14 cellular contexts compared by ENCODE assay signal in the genomic region with DNA sequence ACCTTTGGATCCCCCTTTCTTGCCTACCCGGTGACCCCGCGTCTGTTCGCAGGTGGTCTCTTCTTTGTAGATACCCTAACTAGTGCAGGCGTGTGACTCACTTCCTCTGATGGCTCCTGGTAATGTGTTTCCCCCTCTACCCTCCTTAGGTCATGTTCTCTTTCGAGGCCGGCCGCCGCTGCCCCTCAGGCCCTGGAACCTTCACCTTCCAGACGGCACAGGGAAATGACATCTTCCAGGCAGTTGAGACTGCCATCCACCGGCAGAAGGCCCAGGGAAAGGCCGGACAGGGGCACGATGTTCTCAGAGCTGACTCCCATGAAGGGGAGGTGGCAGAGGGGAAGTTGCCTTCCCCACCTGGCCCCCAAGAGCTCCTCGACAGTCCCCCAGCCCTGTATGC. TPM values are rescaled to one million over a fixed set of nuclear protein-coding genes. Genes with fewer than 3 reads are reported as not detected.
DNase-seq lines count a peak whose midpoint lies in the region; ATAC-seq, FAIRE-seq and TF ChIP-seq lines count a peak whose summit lies in the region.
"Had no signal": no experiment of that assay in that cellular context is flagged by ENCODE, and none has a peak within 500 bp of the region (broad histone marks: within the 10 kb centered on the region; RNA-seq: fewer than 3 reads in every experiment).

No MANE protein-coding gene starts in this region.

- CTCF ChIA-PET in HepG2 (lab: Yijun Ruan, JAX; ENCODE audit: low intra/inter-chr PET ratio, low total read pairs) = no interaction called here
- CTCF ChIA-PET in naive thymus-derived CD4-positive, alpha-beta T cell (lab: Charles Lee) = interaction anchor here (0.7 to 2.0 kb wide), 2 partner anchors 32 to 73 kb away, joined by 3 to 5 read pairs; partner anchors contain the start of genes CCDC142 and TTC31

- H3K27me3 ChIP-seq in HepG2 (ENCODE audit: control insufficient read depth in 1 of 2, insufficient read depth in 2 of 2, low read length in 2 of 2) (peaks cover 6 to 31% of the 10 kb centered on the region in 2 experiments; a peak in 4 of 5 replicates), right lobe of liver (no peaks in the 10 kb centered on the region)
- no peaks in the 10 kb centered on the region for H3K27me3 ChIP-seq in naive thymus-derived CD4-positive, alpha-beta T cell (ENCODE audit: control insufficient read depth in 2 of 2, insufficient read depth in 2 of 2, low read length in 2 of 2)
- H3K27me3 ChIP-seq: body of pancreas, MG63 had no signal

- H3K27ac ChIP-seq in HepG2 (ENCODE audit: extremely low read length, insufficient read depth, low read length) (no peak overlapping the region), right lobe of liver (peak overlapping the region in 1 of 3 donors; percentile 43)
- H3K27ac ChIP-seq in naive thymus-derived CD4-positive, alpha-beta T cell (ENCODE audit: low read depth, low read length) = no peak overlapping the region
- H3K27ac ChIP-seq: epithelial cell of prostate had no signal

- no peak for TF ChIP-seq CTCF in HepG2 (CRISPR knock-in tag; IDR thresholded peaks at IDR 0.05)
- no peak for TF ChIP-seq CTCF in right lobe of liver (IDR thresholded peaks at IDR 0.05)

- POLR2A ChIA-PET in HepG2 (lab: Yijun Ruan, JAX) = no interaction called here
- POLR2A ChIA-PET in naive thymus-derived CD4-positive, alpha-beta T cell (lab: Charles Lee) = interaction anchor here (1.0 kb wide), 1 partner anchor 18 kb away, joined by 4 read pairs; no protein-coding TSS in a partner anchor

- H4K20me1 ChIP-seq in HepG2 (ENCODE audit: insufficient read depth, low read length) = no peaks in the 10 kb centered on the region

- peak overlapping the region; percentile 97 for H3K4me3 Mint-ChIP-seq in activated T-helper 2 cell treated with anti-CD3 and anti-CD28 coated beads, Interferon-gamma antibody, Interleukin-2, Interleukin-4, amounts not matched to agents 10 μg/mL and 5 μg/mL and 100 μg/mL, durations not matched to agents 14 hours and 24 hours and 36 hours (ENCODE audit: low read depth)
- H3K4me3 Mint-ChIP-seq in naive thymus-derived CD4-positive, alpha-beta T cell = peak overlapping the region; percentile 59 to 96 (median 92)

- peaks cover 30% of the 10 kb centered on the region for H3K4me1 Mint-ChIP-seq in activated T-helper 2 cell treated with anti-CD3 and anti-CD28 coated beads, Interferon-gamma antibody, Interleukin-2, Interleukin-4, amounts not matched to agents 10 μg/mL and 5 μg/mL and 100 μg/mL, durations not matched to agents 14 hours and 24 hours and 36 hours (ENCODE audit: low read depth)
- H3K4me1 Mint-ChIP-seq in naive thymus-derived CD4-positive, alpha-beta T cell = peaks cover 9 to 35% (median 18%) of the 10 kb centered on the region in 7 donors

- no peak overlapping the region for H3K4me2 ChIP-seq in HepG2 (ENCODE audit: low read depth, low read length)

- in situ Hi-C loops in HepG2 (cut with HindIII; ENCODE audit: extremely low pct_ligation_motif_present, low pct_unique_long_range_greater_than_20kb) = no loop called here

- no TSS peak for BruUV-seq in HepG2 (replicated peaks; lab: Mats Ljungman, UMichigan)

- no peak overlapping the region for H3K9ac ChIP-seq in HepG2 (ENCODE audit: insufficient read depth, low read depth, low read length)

- ATAC-seq in HepG2 (no peak), right lobe of liver (no peak), Right ventricle myocardium inferior (no peak), HG03520 (IDR thresholded peaks at IDR 0.05; ENCODE audit: unreplicated experiment) (no peak)
- ATAC-seq in naive thymus-derived CD4-positive, alpha-beta T cell = no peak
- ATAC-seq: body of pancreas had no signal

- 54% methylated on average over 14 of the region's 14 CpGs for WGBS in HepG2 (ENCODE audit: low lambda C conversion rate)
- WGBS in right lobe of liver (ENCODE audit: insufficient coverage, low coverage, low lambda C conversion rate, missing lambda C conversion rate) = 74% methylated on average over 6 of the region's 14 CpGs

- no peak for TF ChIP-seq RAD21 in HepG2 (CRISPR knock-in tag; IDR thresholded peaks at IDR 0.05)

- no peaks in the 10 kb centered on the region for H3K27me3 Mint-ChIP-seq in activated T-helper 2 cell treated with anti-CD3 and anti-CD28 coated beads, Interferon-gamma antibody, Interleukin-2, Interleukin-4, amounts not matched to agents 10 μg/mL and 5 μg/mL and 100 μg/mL, durations not matched to agents 14 hours and 24 hours and 36 hours (ENCODE audit: low read depth)
- H3K27me3 Mint-ChIP-seq in naive thymus-derived CD4-positive, alpha-beta T cell = peaks cover 4 to 15% (median 6%) of the 10 kb centered on the region in 5 donors

- intact Hi-C loops in HepG2 (cut with micrococcal nuclease; ENCODE audit: unreplicated experiment) (no loop called here), right lobe of liver (cut with DNase I) (no loop called here), Right ventricle myocardium inferior (cut with DNase I) (no loop called here)
- intact Hi-C loops in activated T-helper 2 cell treated with anti-CD3 and anti-CD28 coated beads, Interferon-gamma antibody, Interleukin-2, Interleukin-4, amounts not matched to agents 10 μg/mL and 5 μg/mL and 100 μg/mL, durations not matched to agents 14 hours and 24 hours and 36 hours (cut with micrococcal nuclease) = no loop called here
- intact Hi-C loops in naive thymus-derived CD4-positive, alpha-beta T cell (cut with micrococcal nuclease) = loop anchor here in 1 of 2 donors (10.0 kb wide), 1 partner anchor 1171 kb away; the partner anchor contains the start of gene ALMS1

- TF ChIP-seq EP300 in HepG2 (IDR thresholded peaks at IDR 0.05; ENCODE audit: low read depth in 2 of 2, low read length in 2 of 2) = no peak
- TF ChIP-seq EP300 in HepG2 (CRISPR knock-in tag; IDR thresholded peaks at IDR 0.05; ENCODE audit: borderline replicate concordance) = no peak

- no peaks in the 10 kb centered on the region for H3K9me3 ChIP-seq in HepG2 (ENCODE audit: low read length)
- H3K9me3 ChIP-seq in right lobe of liver = no peaks in the 10 kb centered on the region
- no peaks in the 10 kb centered on the region for H3K9me3 ChIP-seq in naive thymus-derived CD4-positive, alpha-beta T cell (ENCODE audit: control insufficient read depth in 2 of 3, low read length in 3 of 3)
- H3K9me3 ChIP-seq: body of pancreas, MG63 had no signal

- no peak for DNase-seq in HepG2 (ENCODE audit: low spot score)
- no peak for DNase-seq in right lobe of liver
- DNase-seq in activated T-helper 2 cell treated with anti-CD3 and anti-CD28 coated beads, Interferon-gamma antibody, Interleukin-2, Interleukin-4, amounts not matched to agents 10 μg/mL and 5 μg/mL and 100 μg/mL, durations not matched to agents 14 hours and 24 hours and 36 hours (ENCODE audit: low spot score) = no peak
- no peak for DNase-seq in naive thymus-derived CD4-positive, alpha-beta T cell
- no peak for DNase-seq in NCI-H345 treated with DMSO at 0.1 percent for 48 hours (lab: John Stamatoyannopoulos, UW; ENCODE audit: unreplicated experiment)
- DNase-seq in glomerular visceral epithelial cell (ENCODE audit: extremely low spot score) = no peak
- no peak for DNase-seq in Right ventricle myocardium inferior (ENCODE audit: missing footprints)
- DNase-seq: activated CD4-positive, alpha-beta T cell treated with anti-CD3 and anti-CD28 coated beads, Interleukin-2, amount 50 U/mL, for 48 hours; MG63; NCI-H526 had no signal

- no peak for FAIRE-seq in HepG2 (lab: Jason Lieb, UNC)

- TF ChIP-seq POLR2A in HepG2 (IDR thresholded peaks at IDR 0.05; ENCODE audit: insufficient read depth in 1 of 2, low read depth in 2 of 2, low read length in 2 of 2) (no peak), right lobe of liver (IDR thresholded peaks at IDR 0.05) (no peak)

- H3K4me3 ChIP-seq in HepG2 (replicated peaks in 1 of 3; ENCODE audit: insufficient read depth in 1 of 3, low read depth in 2 of 3, low read length in 3 of 3) (no peak overlapping the region), right lobe of liver (no peak overlapping the region)
- H3K4me3 ChIP-seq in naive thymus-derived CD4-positive, alpha-beta T cell (ENCODE audit: low read length) = no peak overlapping the region
- H3K4me3 ChIP-seq: MG63 had no signal

- H3K4me1 ChIP-seq in HepG2 (ENCODE audit: insufficient read depth, low read length) = peaks cover 56% of the 10 kb centered on the region
- H3K4me1 ChIP-seq in right lobe of liver = no peaks in the 10 kb centered on the region
- H3K4me1 ChIP-seq in naive thymus-derived CD4-positive, alpha-beta T cell (ENCODE audit: control insufficient read depth in 2 of 2, insufficient read depth in 2 of 2, low read length in 2 of 2) = peaks cover 7 to 10% of the 10 kb centered on the region in 2 donors

- peaks cover 25% of the 10 kb centered on the region for H3K36me3 Mint-ChIP-seq in activated T-helper 2 cell treated with anti-CD3 and anti-CD28 coated beads, Interferon-gamma antibody, Interleukin-2, Interleukin-4, amounts not matched to agents 10 μg/mL and 5 μg/mL and 100 μg/mL, durations not matched to agents 14 hours and 24 hours and 36 hours (ENCODE audit: low read depth)
- peaks cover 0 to 4% (median 0%) of the 10 kb centered on the region in 5 donors for H3K36me3 Mint-ChIP-seq in naive thymus-derived CD4-positive, alpha-beta T cell

- H3K36me3 ChIP-seq in HepG2 (replicated peaks in 1 of 2; ENCODE audit: control insufficient read depth in 1 of 2, insufficient read depth in 2 of 2, low read length in 2 of 2) (no peaks in the 10 kb centered on the region), right lobe of liver (no peaks in the 10 kb centered on the region)
- peaks cover 0 to 3% (median 0%) of the 10 kb centered on the region in 3 experiments for H3K36me3 ChIP-seq in naive thymus-derived CD4-positive, alpha-beta T cell (ENCODE audit: control insufficient read depth in 2 of 3, insufficient read depth in 3 of 3, low read length in 3 of 3)

- H3K9me3 Mint-ChIP-seq in activated T-helper 2 cell treated with anti-CD3 and anti-CD28 coated beads, Interferon-gamma antibody, Interleukin-2, Interleukin-4, amounts not matched to agents 10 μg/mL and 5 μg/mL and 100 μg/mL, durations not matched to agents 14 hours and 24 hours and 36 hours = no peaks in the 10 kb centered on the region
- no peaks in the 10 kb centered on the region for H3K9me3 Mint-ChIP-seq in naive thymus-derived CD4-positive, alpha-beta T cell

- H3K79me2 ChIP-seq in HepG2 (ENCODE audit: insufficient read depth, low read length) = no peaks in the 10 kb centered on the region

- H2AFZ ChIP-seq in HepG2 (ENCODE audit: low read length) = no peak overlapping the region

- peak overlapping the region; percentile 34 for H3K27ac Mint-ChIP-seq in activated T-helper 2 cell treated with anti-CD3 and anti-CD28 coated beads, Interferon-gamma antibody, Interleukin-2, Interleukin-4, amounts not matched to agents 10 μg/mL and 5 μg/mL and 100 μg/mL, durations not matched to agents 14 hours and 24 hours and 36 hours
- peak overlapping the region in 5 of 9 donors; percentile 38 to 75 (median 59) for H3K27ac Mint-ChIP-seq in naive thymus-derived CD4-positive, alpha-beta T cell

RNA-seq across cellular contexts. Expression of gene DOK1, which starts 1.6 kb away (rescaled TPM):
- total RNA-seq in HepG2 (2016; rRNA removed; fragmentation: Illumina TruSeq; extraction: Trizol) = 0.53 and 0.66 TPM in 2 replicates
- total RNA-seq in HepG2 (2016; cell fraction: cytosol; rRNA removed; fragmentation: Illumina TruSeq; extraction: Trizol; ENCODE audit: low read depth) = 0.20 and 0.26 TPM in 2 replicates
- 0.73 and 0.74 TPM in 2 replicates for total RNA-seq in HepG2 (2016; cell fraction: insoluble cytoplasmic fraction; rRNA removed; fragmentation: Illumina TruSeq; extraction: Trizol)
- 0.46 and 0.79 TPM in 2 replicates for total RNA-seq in HepG2 (2016; cell fraction: membrane; rRNA removed; fragmentation: Illumina TruSeq; extraction: Trizol)
- 0.34 and 0.87 TPM in 2 replicates for total RNA-seq in HepG2 (2016; cell fraction: nucleus; rRNA removed; fragmentation: Illumina TruSeq; extraction: Trizol)
- polyA plus RNA-seq in HepG2 (2011; rRNA removed) = 0.74 and 0.84 TPM in 2 replicates
- 0.74 and 0.95 TPM in 2 replicates for polyA plus RNA-seq in HepG2 (2011; cell fraction: cytosol; rRNA removed)
- polyA plus RNA-seq in HepG2 (2011; cell fraction: nucleus; rRNA removed) = 0.97 and 1.7 TPM in 2 replicates
- 1.3 and 1.6 TPM in 2 replicates for polyA plus RNA-seq in HepG2 (2012)
- polyA plus RNA-seq in HepG2 (2016; cell fraction: cytosol; fragmentation: Illumina TruSeq; extraction: Trizol; ENCODE audit: low read depth) = 0.22 and 0.43 TPM in 2 replicates
- 0.35 and 0.96 TPM in 2 replicates for polyA plus RNA-seq in HepG2 (2016; cell fraction: insoluble cytoplasmic fraction; fragmentation: Illumina TruSeq; extraction: Trizol; ENCODE audit: low read depth)
- polyA plus RNA-seq in HepG2 (2016; cell fraction: membrane; fragmentation: Illumina TruSeq; extraction: Trizol; ENCODE audit: low read depth) = 0.50 and 0.79 TPM in 2 replicates
- polyA plus RNA-seq in HepG2 (2016; cell fraction: nucleus; fragmentation: Illumina TruSeq; extraction: Trizol; ENCODE audit: insufficient read depth, low read depth) = 0.36 and 0.63 TPM in 2 replicates
- 1.5 and 3.0 TPM in 2 replicates for polyA minus RNA-seq in HepG2 (2011; rRNA and poly(A)+ RNA removed; ENCODE audit: low replicate concordance)
- polyA minus RNA-seq in HepG2 (2011; cell fraction: cytosol; rRNA and poly(A)+ RNA removed) = 0.40 and 0.62 TPM in 2 replicates
- polyA minus RNA-seq in HepG2 (2011; cell fraction: nucleus; rRNA and poly(A)+ RNA removed) = 0.64 and 1.4 TPM in 2 replicates
- total RNA-seq in right lobe of liver = 1 to 10 TPM; 1.9 to 3.7 (median 3.2) TPM
- total RNA-seq in activated T-helper 2 cell treated with anti-CD3 and anti-CD28 coated beads, Interferon-gamma antibody, Interleukin-2, Interleukin-4, amounts not matched to agents 10 μg/mL and 5 μg/mL and 100 μg/mL, durations not matched to agents 14 hours and 24 hours and 36 hours = 41.0 and 41.4 TPM in 2 replicates
- total RNA-seq in naive thymus-derived CD4-positive, alpha-beta T cell = 10 to 100 TPM in 4 of 5 experiments, 1 to 10 TPM in 1; 7.0 to 39.5 (median 32.9) TPM
- polyA plus RNA-seq in naive thymus-derived CD4-positive, alpha-beta T cell = 10 to 100 TPM; 11.8 to 24.2 TPM
- total RNA-seq in Right ventricle myocardium inferior = 4.9 TPM

RNA-seq across cellular contexts. Expression of gene LOXL3, which starts 2.4 kb away (rescaled TPM):
- 0.39 and 0.55 TPM in 2 replicates for total RNA-seq in HepG2 (2016; rRNA removed; fragmentation: Illumina TruSeq; extraction: Trizol)
- total RNA-seq in HepG2 (2016; cell fraction: cytosol; rRNA removed; fragmentation: Illumina TruSeq; extraction: Trizol; ENCODE audit: low read depth) = not detected in 2 replicates
- total RNA-seq in HepG2 (2016; cell fraction: insoluble cytoplasmic fraction; rRNA removed; fragmentation: Illumina TruSeq; extraction: Trizol) = 0.36 and 0.82 TPM in 2 replicates
- 0.09 and 0.10 TPM in 2 replicates for total RNA-seq in HepG2 (2016; cell fraction: membrane; rRNA removed; fragmentation: Illumina TruSeq; extraction: Trizol)
- total RNA-seq in HepG2 (2016; cell fraction: nucleus; rRNA removed; fragmentation: Illumina TruSeq; extraction: Trizol) = 0.60 and 0.84 TPM in 2 replicates
- 6.5 and 7.2 TPM in 2 replicates for polyA plus RNA-seq in HepG2 (2011; rRNA removed)
- polyA plus RNA-seq in HepG2 (2011; cell fraction: cytosol; rRNA removed) = 6.0 and 6.6 TPM in 2 replicates
- 9.6 and 11.7 TPM in 2 replicates for polyA plus RNA-seq in HepG2 (2011; cell fraction: nucleus; rRNA removed)
- 4.3 and 13.1 TPM in 2 replicates for polyA plus RNA-seq in HepG2 (2012)
- 0.19 TPM in 1 of 2 replicates, not detected in the other for polyA plus RNA-seq in HepG2 (2016; cell fraction: cytosol; fragmentation: Illumina TruSeq; extraction: Trizol; ENCODE audit: low read depth)
- 0.13 and 0.20 TPM in 2 replicates for polyA plus RNA-seq in HepG2 (2016; cell fraction: insoluble cytoplasmic fraction; fragmentation: Illumina TruSeq; extraction: Trizol; ENCODE audit: low read depth)
- polyA plus RNA-seq in HepG2 (2016; cell fraction: membrane; fragmentation: Illumina TruSeq; extraction: Trizol; ENCODE audit: low read depth) = 0.07 and 0.14 TPM in 2 replicates
- polyA plus RNA-seq in HepG2 (2016; cell fraction: nucleus; fragmentation: Illumina TruSeq; extraction: Trizol; ENCODE audit: insufficient read depth, low read depth) = 1.2 and 1.6 TPM in 2 replicates
- 0.72 and 6.0 TPM in 2 replicates for polyA minus RNA-seq in HepG2 (2011; rRNA and poly(A)+ RNA removed; ENCODE audit: low replicate concordance)
- polyA minus RNA-seq in HepG2 (2011; cell fraction: cytosol; rRNA and poly(A)+ RNA removed) = 1.9 and 5.7 TPM in 2 replicates
- polyA minus RNA-seq in HepG2 (2011; cell fraction: nucleus; rRNA and poly(A)+ RNA removed) = 4.0 TPM in 2 replicates
- 1 to 10 TPM in 5 of 6 experiments, under 1 TPM in 1; 0.92 to 3.3 (median 1.8) TPM for total RNA-seq in right lobe of liver
- 1.7 and 2.1 TPM in 2 replicates for total RNA-seq in activated T-helper 2 cell treated with anti-CD3 and anti-CD28 coated beads, Interferon-gamma antibody, Interleukin-2, Interleukin-4, amounts not matched to agents 10 μg/mL and 5 μg/mL and 100 μg/mL, durations not matched to agents 14 hours and 24 hours and 36 hours
- 1 to 10 TPM in 2 of 5 experiments, under 1 TPM in 3; 0.50 to 6.9 (median 0.81) TPM for total RNA-seq in naive thymus-derived CD4-positive, alpha-beta T cell
- polyA plus RNA-seq in naive thymus-derived CD4-positive, alpha-beta T cell = under 1 TPM in 1 of 2 donors, not detected in 1; 0.17 TPM
- 4.8 TPM for total RNA-seq in Right ventricle myocardium inferior

RNA-seq across cellular contexts. Expression of gene HTRA2, which starts 26.4 kb away (rescaled TPM):
- total RNA-seq in HepG2 (2016; rRNA removed; fragmentation: Illumina TruSeq; extraction: Trizol) (37.0 and 47.7 TPM in 2 replicates), right lobe of liver (10 to 100 TPM; 12.3 to 20.3 (median 15.2) TPM), Right ventricle myocardium inferior (29.2 TPM)
- total RNA-seq in HepG2 (2016; cell fraction: cytosol; rRNA removed; fragmentation: Illumina TruSeq; extraction: Trizol; ENCODE audit: low read depth) = 13.0 and 16.0 TPM in 2 replicates
- total RNA-seq in HepG2 (2016; cell fraction: insoluble cytoplasmic fraction; rRNA removed; fragmentation: Illumina TruSeq; extraction: Trizol) = 32.1 and 51.7 TPM in 2 replicates
- total RNA-seq in HepG2 (2016; cell fraction: membrane; rRNA removed; fragmentation: Illumina TruSeq; extraction: Trizol) = 24.9 and 25.2 TPM in 2 replicates
- 34.3 and 38.8 TPM in 2 replicates for total RNA-seq in HepG2 (2016; cell fraction: nucleus; rRNA removed; fragmentation: Illumina TruSeq; extraction: Trizol)
- 50.3 and 56.1 TPM in 2 replicates for polyA plus RNA-seq in HepG2 (2011; rRNA removed)
- 53.8 and 61.4 TPM in 2 replicates for polyA plus RNA-seq in HepG2 (2011; cell fraction: cytosol; rRNA removed)
- polyA plus RNA-seq in HepG2 (2011; cell fraction: nucleus; rRNA removed) = 92.9 and 109 TPM in 2 replicates
- 40.6 and 45.3 TPM in 2 replicates for polyA plus RNA-seq in HepG2 (2012)
- 12.6 and 14.4 TPM in 2 replicates for polyA plus RNA-seq in HepG2 (2016; cell fraction: cytosol; fragmentation: Illumina TruSeq; extraction: Trizol; ENCODE audit: low read depth)
- polyA plus RNA-seq in HepG2 (2016; cell fraction: insoluble cytoplasmic fraction; fragmentation: Illumina TruSeq; extraction: Trizol; ENCODE audit: low read depth) = 35.6 and 37.4 TPM in 2 replicates
- polyA plus RNA-seq in HepG2 (2016; cell fraction: membrane; fragmentation: Illumina TruSeq; extraction: Trizol; ENCODE audit: low read depth) = 20.3 and 20.9 TPM in 2 replicates
- polyA plus RNA-seq in HepG2 (2016; cell fraction: nucleus; fragmentation: Illumina TruSeq; extraction: Trizol; ENCODE audit: insufficient read depth, low read depth) = 59.5 and 59.8 TPM in 2 replicates
- polyA minus RNA-seq in HepG2 (2011; rRNA and poly(A)+ RNA removed; ENCODE audit: low replicate concordance) = 72.4 and 106 TPM in 2 replicates
- 20.8 and 28.5 TPM in 2 replicates for polyA minus RNA-seq in HepG2 (2011; cell fraction: cytosol; rRNA and poly(A)+ RNA removed)
- 35.9 and 51.6 TPM in 2 replicates for polyA minus RNA-seq in HepG2 (2011; cell fraction: nucleus; rRNA and poly(A)+ RNA removed)
- total RNA-seq in activated T-helper 2 cell treated with anti-CD3 and anti-CD28 coated beads, Interferon-gamma antibody, Interleukin-2, Interleukin-4, amounts not matched to agents 10 μg/mL and 5 μg/mL and 100 μg/mL, durations not matched to agents 14 hours and 24 hours and 36 hours = 61.5 and 64.1 TPM in 2 replicates
- 10 to 100 TPM; 16.9 to 46.2 (median 37.7) TPM for total RNA-seq in naive thymus-derived CD4-positive, alpha-beta T cell
- polyA plus RNA-seq in naive thymus-derived CD4-positive, alpha-beta T cell = 10 to 100 TPM; 22.4 to 22.6 TPM

RNA-seq across cellular contexts. Expression of gene AUP1, which starts 26.7 kb away (rescaled TPM):
- total RNA-seq in HepG2 (2016; rRNA removed; fragmentation: Illumina TruSeq; extraction: Trizol) = 67.0 and 174 TPM in 2 replicates
- 95.5 and 114 TPM in 2 replicates for total RNA-seq in HepG2 (2016; cell fraction: cytosol; rRNA removed; fragmentation: Illumina TruSeq; extraction: Trizol; ENCODE audit: low read depth)
- 65.6 and 181 TPM in 2 replicates for total RNA-seq in HepG2 (2016; cell fraction: insoluble cytoplasmic fraction; rRNA removed; fragmentation: Illumina TruSeq; extraction: Trizol)
- total RNA-seq in HepG2 (2016; cell fraction: membrane; rRNA removed; fragmentation: Illumina TruSeq; extraction: Trizol) = 120 and 144 TPM in 2 replicates
- total RNA-seq in HepG2 (2016; cell fraction: nucleus; rRNA removed; fragmentation: Illumina TruSeq; extraction: Trizol) = 197 and 227 TPM in 2 replicates
- polyA plus RNA-seq in HepG2 (2011; rRNA removed) = 267 and 291 TPM in 2 replicates
- 214 and 249 TPM in 2 replicates for polyA plus RNA-seq in HepG2 (2011; cell fraction: cytosol; rRNA removed)
- 1,050 and 1,263 TPM in 2 replicates for polyA plus RNA-seq in HepG2 (2011; cell fraction: nucleus; rRNA removed)
- 138 and 140 TPM in 2 replicates for polyA plus RNA-seq in HepG2 (2012)
- 118 and 134 TPM in 2 replicates for polyA plus RNA-seq in HepG2 (2016; cell fraction: cytosol; fragmentation: Illumina TruSeq; extraction: Trizol; ENCODE audit: low read depth)
- polyA plus RNA-seq in HepG2 (2016; cell fraction: insoluble cytoplasmic fraction; fragmentation: Illumina TruSeq; extraction: Trizol; ENCODE audit: low read depth) = 70.3 and 84.7 TPM in 2 replicates
- 127 and 139 TPM in 2 replicates for polyA plus RNA-seq in HepG2 (2016; cell fraction: membrane; fragmentation: Illumina TruSeq; extraction: Trizol; ENCODE audit: low read depth)
- 543 and 555 TPM in 2 replicates for polyA plus RNA-seq in HepG2 (2016; cell fraction: nucleus; fragmentation: Illumina TruSeq; extraction: Trizol; ENCODE audit: insufficient read depth, low read depth)
- 211 and 273 TPM in 2 replicates for polyA minus RNA-seq in HepG2 (2011; rRNA and poly(A)+ RNA removed; ENCODE audit: low replicate concordance)
- polyA minus RNA-seq in HepG2 (2011; cell fraction: cytosol; rRNA and poly(A)+ RNA removed) = 79.8 and 82.9 TPM in 2 replicates
- 199 and 204 TPM in 2 replicates for polyA minus RNA-seq in HepG2 (2011; cell fraction: nucleus; rRNA and poly(A)+ RNA removed)
- 100 to 1,000 TPM in 1 of 6 experiments, 10 to 100 TPM in 5; 64.6 to 109 (median 80.4) TPM for total RNA-seq in right lobe of liver
- 155 TPM in 2 replicates for total RNA-seq in activated T-helper 2 cell treated with anti-CD3 and anti-CD28 coated beads, Interferon-gamma antibody, Interleukin-2, Interleukin-4, amounts not matched to agents 10 μg/mL and 5 μg/mL and 100 μg/mL, durations not matched to agents 14 hours and 24 hours and 36 hours
- total RNA-seq in naive thymus-derived CD4-positive, alpha-beta T cell = 100 to 1,000 TPM; 121 to 160 (median 144) TPM
- 10 to 100 TPM; 69.7 to 73.6 TPM for polyA plus RNA-seq in naive thymus-derived CD4-positive, alpha-beta T cell
- 53.7 TPM for total RNA-seq in Right ventricle myocardium inferior

RNA-seq across cellular contexts. Expression of gene DQX1, which starts 30.1 kb away (rescaled TPM):
- total RNA-seq in HepG2 (2016; rRNA removed; fragmentation: Illumina TruSeq; extraction: Trizol) = 23.9 and 27.6 TPM in 2 replicates
- 2.6 and 3.3 TPM in 2 replicates for total RNA-seq in HepG2 (2016; cell fraction: cytosol; rRNA removed; fragmentation: Illumina TruSeq; extraction: Trizol; ENCODE audit: low read depth)
- total RNA-seq in HepG2 (2016; cell fraction: insoluble cytoplasmic fraction; rRNA removed; fragmentation: Illumina TruSeq; extraction: Trizol) = 22.2 and 26.8 TPM in 2 replicates
- total RNA-seq in HepG2 (2016; cell fraction: membrane; rRNA removed; fragmentation: Illumina TruSeq; extraction: Trizol) = 5.5 and 6.0 TPM in 2 replicates
- total RNA-seq in HepG2 (2016; cell fraction: nucleus; rRNA removed; fragmentation: Illumina TruSeq; extraction: Trizol) = 33.6 and 38.9 TPM in 2 replicates
- polyA plus RNA-seq in HepG2 (2011; rRNA removed) = 72.9 and 89.8 TPM in 2 replicates
- polyA plus RNA-seq in HepG2 (2011; cell fraction: cytosol; rRNA removed) = 26.2 and 34.1 TPM in 2 replicates
- polyA plus RNA-seq in HepG2 (2011; cell fraction: nucleus; rRNA removed) = 328 and 444 TPM in 2 replicates
- polyA plus RNA-seq in HepG2 (2012) = 18.7 and 45.3 TPM in 2 replicates
- polyA plus RNA-seq in HepG2 (2016; cell fraction: cytosol; fragmentation: Illumina TruSeq; extraction: Trizol; ENCODE audit: low read depth) = 1.8 and 2.4 TPM in 2 replicates
- 24.5 and 26.6 TPM in 2 replicates for polyA plus RNA-seq in HepG2 (2016; cell fraction: insoluble cytoplasmic fraction; fragmentation: Illumina TruSeq; extraction: Trizol; ENCODE audit: low read depth)
- 3.1 and 3.3 TPM in 2 replicates for polyA plus RNA-seq in HepG2 (2016; cell fraction: membrane; fragmentation: Illumina TruSeq; extraction: Trizol; ENCODE audit: low read depth)
- 74.4 and 79.7 TPM in 2 replicates for polyA plus RNA-seq in HepG2 (2016; cell fraction: nucleus; fragmentation: Illumina TruSeq; extraction: Trizol; ENCODE audit: insufficient read depth, low read depth)
- 0.37 and 58.7 TPM in 2 replicates for polyA minus RNA-seq in HepG2 (2011; rRNA and poly(A)+ RNA removed; ENCODE audit: low replicate concordance)
- polyA minus RNA-seq in HepG2 (2011; cell fraction: cytosol; rRNA and poly(A)+ RNA removed) = 15.7 and 18.8 TPM in 2 replicates
- polyA minus RNA-seq in HepG2 (2011; cell fraction: nucleus; rRNA and poly(A)+ RNA removed) = 68.4 and 72.2 TPM in 2 replicates
- not detected for total RNA-seq in right lobe of liver
- 0.39 and 0.94 TPM in 2 replicates for total RNA-seq in activated T-helper 2 cell treated with anti-CD3 and anti-CD28 coated beads, Interferon-gamma antibody, Interleukin-2, Interleukin-4, amounts not matched to agents 10 μg/mL and 5 μg/mL and 100 μg/mL, durations not matched to agents 14 hours and 24 hours and 36 hours
- under 1 TPM; 0.13 to 0.95 (median 0.59) TPM for total RNA-seq in naive thymus-derived CD4-positive, alpha-beta T cell
- polyA plus RNA-seq in naive thymus-derived CD4-positive, alpha-beta T cell = not detected
- not detected for total RNA-seq in Right ventricle myocardium inferior
- total RNA-seq: myocyte had no signal
